In the genomic region with DNA sequence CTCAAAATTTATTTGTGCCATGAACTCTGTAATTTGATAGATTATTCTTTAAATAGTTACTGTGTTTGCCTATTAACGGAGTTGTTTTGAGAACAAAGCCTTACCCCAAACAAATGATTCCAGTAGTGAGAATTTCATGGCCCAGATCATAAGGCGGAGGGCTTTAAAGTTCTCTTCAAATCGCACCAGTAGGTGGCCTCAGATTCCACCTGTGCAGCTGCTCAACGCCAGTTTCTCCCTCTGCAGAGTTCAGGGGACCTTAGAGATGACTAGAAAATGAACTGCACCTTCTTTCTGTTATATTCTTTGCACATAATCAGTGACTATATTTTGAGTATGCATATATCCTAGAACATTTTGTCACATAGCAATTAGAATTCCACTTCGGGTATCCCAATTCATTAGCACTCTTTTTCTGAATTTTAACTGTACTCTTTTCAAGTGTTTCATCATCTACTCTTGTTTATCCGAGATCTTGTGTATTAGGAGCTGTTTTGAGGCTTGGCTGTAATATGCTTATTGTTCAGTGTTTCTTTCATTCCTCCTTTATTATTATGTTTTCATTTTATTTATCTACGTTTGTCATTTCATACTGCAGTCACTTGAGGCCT, we compare ENCODE assay signal across 7 cellular contexts.
A peak's percentile ranks its signal among the peaks of the same experiment; 100 is the strongest.
DNase-seq lines count a peak whose midpoint lies in the region; ATAC-seq and TF ChIP-seq lines count a peak whose summit lies in the region.

No MANE protein-coding gene starts in this region.

- no peak overlapping the region for H2AFZ ChIP-seq in SK-N-SH (ENCODE audit: low read depth)

- TF ChIP-seq EP300 in SK-N-SH (IDR thresholded peaks at IDR 0.05; ENCODE audit: borderline replicate concordance in 1 of 2, low read depth in 1 of 2, low read length in 1 of 2): no peak

- TF ChIP-seq POLR2A in vagina (IDR thresholded peaks at IDR 0.05): no peak

- no peaks in the 10 kb centered on the region for H3K9me2 ChIP-seq in SK-N-SH

- H3K36me3 ChIP-seq in SK-N-SH (replicated peaks in 1 of 2; ENCODE audit: control insufficient read depth in 1 of 2, insufficient read depth in 2 of 2, low read length in 1 of 2) (no peaks in the 10 kb centered on the region), vagina (no peaks in the 10 kb centered on the region)

- no peaks in the 10 kb centered on the region for H3K27me3 ChIP-seq in SK-N-SH (ENCODE audit: insufficient read depth)
- H3K27me3 ChIP-seq in vagina: no peaks in the 10 kb centered on the region

- H3K4me3 ChIP-seq in GM12864 (ENCODE audit: low read depth, low read length) (no peak overlapping the region), SK-N-SH (ENCODE audit: low read depth in 2 of 2, low read length in 1 of 2) (no peak overlapping the region), vagina (no peak overlapping the region)
- H3K4me3 ChIP-seq in Jurkat, Clone E6-1 (ENCODE audit: low read length): no peak overlapping the region

- no peaks in the 10 kb centered on the region for H3F3A ChIP-seq in SK-N-SH (replicated peaks; ENCODE audit: insufficient read depth)

- peak; percentile 82 for TF ChIP-seq RAD21 in SK-N-SH (IDR thresholded peaks at IDR 0.05; ENCODE audit: low read length)

- 64% methylated on average over 7 of the region's 7 CpGs for WGBS in SK-N-SH (ENCODE audit: low lambda C conversion rate)

- intact Hi-C loops in left cardiac atrium (cut with DNase I) (loop anchor here in 1 of 2 donors (10.0 kb wide), 1 partner anchor 239 kb away; no protein-coding TSS in a partner anchor), vagina (cut with DNase I) (no loop called here)

- no peak for DNase-seq in GM12864 (ENCODE audit: low read depth)
- DNase-seq in Jurkat, Clone E6-1 (ENCODE audit: low read depth, low spot score): peak; percentile 21
- peak; percentile 51 for DNase-seq in SK-N-SH
- DNase-seq in left cardiac atrium: no peak
- no peak for DNase-seq in vagina (ENCODE audit: extremely low spot score in 2 of 2)
- DNase-seq in DMS79 treated with DMSO at 0.1 percent for 48 hours (lab: John Stamatoyannopoulos, UW): no peak

- no peak overlapping the region for H3K9ac ChIP-seq in SK-N-SH

- H3K79me2 ChIP-seq in SK-N-SH (ENCODE audit: insufficient read depth): no peaks in the 10 kb centered on the region

- no peaks in the 10 kb centered on the region for H4K20me1 ChIP-seq in SK-N-SH (ENCODE audit: insufficient read depth)

- CTCF ChIA-PET in SK-N-SH (lab: Yijun Ruan, JAX): interaction anchor here (0.7 to 9.5 kb wide), 31 partner anchors 12 to 650 kb away, joined by 3 to 131 read pairs (median 4); a partner anchor contains a TSS

- no peak overlapping the region for H3K4me2 ChIP-seq in SK-N-SH

- TF ChIP-seq CTCF in GM12864 (IDR thresholded peaks at IDR 0.05; ENCODE audit: low read depth, low read length, missing control alignments): peak; percentile 62
- TF ChIP-seq CTCF in SK-N-SH (IDR thresholded peaks at IDR 0.05): peak; percentile 67
- peak in 2 of 3 experiments; percentile 20 to 31 for TF ChIP-seq CTCF in vagina (IDR thresholded peaks at IDR 0.05)

- no peaks in the 10 kb centered on the region for H3K9me3 ChIP-seq in SK-N-SH
- H3K9me3 ChIP-seq in vagina: no peaks in the 10 kb centered on the region

- peak; percentile 27 to 71 for ATAC-seq in left cardiac atrium
- ATAC-seq in HG03280 (IDR thresholded peaks at IDR 0.05; ENCODE audit: unreplicated experiment): no peak

- H3K4me1 ChIP-seq in SK-N-SH (ENCODE audit: control insufficient read depth in 1 of 2, insufficient read depth in 2 of 2, low read depth in 1 of 2, low read length in 1 of 2) (no peaks in the 10 kb centered on the region; a peak in 1 of 4 replicates), vagina (no peaks in the 10 kb centered on the region)

- POLR2A ChIA-PET in SK-N-SH (lab: Yijun Ruan, JAX): no interaction called here

- H3K27ac ChIP-seq in SK-N-SH (ENCODE audit: low read depth in 2 of 2, low read length in 1 of 2): no peak overlapping the region
- H3K27ac ChIP-seq in vagina: no peak overlapping the region

TF ChIP-seq in SK-N-SH, 30 proteins besides CTCF, POLR2A, EP300 and RAD21:
- TF ChIP-seq SMC3 (IDR thresholded peaks at IDR 0.05; ENCODE audit: low read depth, low read length): peak; percentile 74
- TF ChIP-seq, protein P1, sequence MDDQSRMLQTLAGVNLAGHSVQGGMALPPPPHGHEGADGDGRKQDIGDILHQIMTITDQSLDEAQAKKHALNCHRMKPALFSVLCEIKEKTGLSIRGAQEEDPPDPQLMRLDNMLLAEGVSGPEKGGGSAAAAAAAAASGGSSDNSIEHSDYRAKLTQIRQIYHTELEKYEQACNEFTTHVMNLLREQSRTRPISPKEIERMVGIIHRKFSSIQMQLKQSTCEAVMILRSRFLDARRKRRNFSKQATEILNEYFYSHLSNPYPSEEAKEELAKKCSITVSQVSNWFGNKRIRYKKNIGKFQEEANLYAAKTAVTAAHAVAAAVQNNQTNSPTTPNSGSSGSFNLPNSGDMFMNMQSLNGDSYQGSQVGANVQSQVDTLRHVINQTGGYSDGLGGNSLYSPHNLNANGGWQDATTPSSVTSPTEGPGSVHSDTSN (IDR thresholded peaks at IDR 0.05): no peak
- TF ChIP-seq, protein P2, sequence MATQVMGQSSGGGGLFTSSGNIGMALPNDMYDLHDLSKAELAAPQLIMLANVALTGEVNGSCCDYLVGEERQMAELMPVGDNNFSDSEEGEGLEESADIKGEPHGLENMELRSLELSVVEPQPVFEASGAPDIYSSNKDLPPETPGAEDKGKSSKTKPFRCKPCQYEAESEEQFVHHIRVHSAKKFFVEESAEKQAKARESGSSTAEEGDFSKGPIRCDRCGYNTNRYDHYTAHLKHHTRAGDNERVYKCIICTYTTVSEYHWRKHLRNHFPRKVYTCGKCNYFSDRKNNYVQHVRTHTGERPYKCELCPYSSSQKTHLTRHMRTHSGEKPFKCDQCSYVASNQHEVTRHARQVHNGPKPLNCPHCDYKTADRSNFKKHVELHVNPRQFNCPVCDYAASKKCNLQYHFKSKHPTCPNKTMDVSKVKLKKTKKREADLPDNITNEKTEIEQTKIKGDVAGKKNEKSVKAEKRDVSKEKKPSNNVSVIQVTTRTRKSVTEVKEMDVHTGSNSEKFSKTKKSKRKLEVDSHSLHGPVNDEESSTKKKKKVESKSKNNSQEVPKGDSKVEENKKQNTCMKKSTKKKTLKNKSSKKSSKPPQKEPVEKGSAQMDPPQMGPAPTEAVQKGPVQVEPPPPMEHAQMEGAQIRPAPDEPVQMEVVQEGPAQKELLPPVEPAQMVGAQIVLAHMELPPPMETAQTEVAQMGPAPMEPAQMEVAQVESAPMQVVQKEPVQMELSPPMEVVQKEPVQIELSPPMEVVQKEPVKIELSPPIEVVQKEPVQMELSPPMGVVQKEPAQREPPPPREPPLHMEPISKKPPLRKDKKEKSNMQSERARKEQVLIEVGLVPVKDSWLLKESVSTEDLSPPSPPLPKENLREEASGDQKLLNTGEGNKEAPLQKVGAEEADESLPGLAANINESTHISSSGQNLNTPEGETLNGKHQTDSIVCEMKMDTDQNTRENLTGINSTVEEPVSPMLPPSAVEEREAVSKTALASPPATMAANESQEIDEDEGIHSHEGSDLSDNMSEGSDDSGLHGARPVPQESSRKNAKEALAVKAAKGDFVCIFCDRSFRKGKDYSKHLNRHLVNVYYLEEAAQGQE (IDR thresholded peaks at IDR 0.05; ENCODE audit: low read depth, low read length): no peak
- TF ChIP-seq, protein P3, sequence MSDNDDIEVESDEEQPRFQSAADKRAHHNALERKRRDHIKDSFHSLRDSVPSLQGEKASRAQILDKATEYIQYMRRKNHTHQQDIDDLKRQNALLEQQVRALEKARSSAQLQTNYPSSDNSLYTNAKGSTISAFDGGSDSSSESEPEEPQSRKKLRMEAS (IDR thresholded peaks at IDR 0.05; ENCODE audit: low read depth): no peak

Comparison
In these comparisons a context has a peak if more than half of its experiments do, and no peak if none do; other contexts are left out.
1. DNase-seq: peak in Jurkat, Clone E6-1 (single experiment) and SK-N-SH (single experiment); none in GM12864 (single experiment), left cardiac atrium (single experiment), vagina (0 of 2) and DMS79 treated with DMSO at 0.1 percent for 48 hours (single experiment).
2. Peak in every context shown above with its lines, with median percentiles within 50 percentile points of each other: CTCF ChIP-seq.